ENCODE assay signal across 32 cellular contexts in genomic region chr9:123832176-123832575, GRCh38.
DNase-seq lines count a peak whose midpoint lies in the region; ATAC-seq, FAIRE-seq and TF ChIP-seq lines count a peak whose summit lies in the region.
"Had no signal": no experiment of that assay in that cellular context is flagged by ENCODE, and none has a peak within 500 bp of the region (broad histone marks: within the 10 kb centered on the region; RNA-seq: fewer than 3 reads in every experiment).

No MANE protein-coding gene starts in this region.

- ATAC-seq in A549 (no peak), GM21390 (IDR thresholded peaks at IDR 0.05; ENCODE audit: unreplicated experiment) (no peak)
- ATAC-seq: CD8-positive, alpha-beta T cell had no signal

- H3K4me1 ChIP-seq in A549: no peaks in the 10 kb centered on the region
- no peaks in the 10 kb centered on the region for H3K4me1 ChIP-seq in HEK293 (ENCODE audit: control insufficient read depth, insufficient read depth, low read length)
- no peaks in the 10 kb centered on the region for H3K4me1 ChIP-seq in small intestine (ENCODE audit: control insufficient read depth in 2 of 2, insufficient read depth in 1 of 2, low read depth in 1 of 2, low read length in 1 of 2)
- H3K4me1 ChIP-seq: BE2C, Caco-2 had no signal

- no peak for TF ChIP-seq CTCF in A549 (IDR thresholded peaks at IDR 0.05)
- TF ChIP-seq CTCF in HEK293 (tag by site-specific recombination; IDR thresholded peaks at IDR 0.05): no peak

- no peak for TF ChIP-seq POLR2A in A549 (IDR thresholded peaks at IDR 0.05; ENCODE audit: low read length)

- FAIRE-seq in A549 (lab: Jason Lieb, UNC) (peak; percentile 13), small intestine (lab: Jason Lieb, UNC) (peak; percentile 30)
- FAIRE-seq: A204.1, D721Med had no signal

- POLR2A ChIA-PET in A549 (lab: Yijun Ruan, JAX) (no interaction called here), HEK293 (lab: Yijun Ruan, JAX) (interaction anchor here (0.5 kb wide), 1 partner anchor 17 kb away, joined by 4 read pairs; no protein-coding TSS in a partner anchor)

- TF ChIP-seq EP300 in A549 (IDR thresholded peaks at IDR 0.05): no peak

- no peak overlapping the region for H3K4me2 ChIP-seq in A549
- H3K4me2 ChIP-seq: BLaER1 had no signal

- H3K9me3 ChIP-seq in A549 (peaks cover 36% of the 10 kb centered on the region), HEK293 (ENCODE audit: control insufficient read depth, insufficient read depth, low read depth, low read length) (no peaks in the 10 kb centered on the region), small intestine (ENCODE audit: control insufficient read depth, low read depth) (no peaks in the 10 kb centered on the region)
- H3K9me3 ChIP-seq: BE2C had no signal

- H3K4me3 ChIP-seq in A549: no peak overlapping the region
- H3K4me3 ChIP-seq in HEK293 (ENCODE audit: low read depth, low read length): no peak overlapping the region
- no peak overlapping the region for H3K4me3 ChIP-seq in small intestine (ENCODE audit: low read depth in 1 of 2, low read length in 2 of 2)
- H3K4me3 ChIP-seq: BLaER1 had no signal

- no peak for TF ChIP-seq RAD21 in A549 (conservative IDR thresholded peaks at IDR 0.05 in 1 of 2, IDR thresholded peaks at IDR 0.05 in 1 of 2)

- H3K27ac ChIP-seq in A549: no peak overlapping the region
- no peak overlapping the region for H3K27ac ChIP-seq in HEK293 (ENCODE audit: extremely low read depth, low read depth, low read length)
- no peak overlapping the region for H3K27ac ChIP-seq in small intestine (ENCODE audit: low read depth in 1 of 2, low read length in 1 of 2)
- H3K27ac ChIP-seq: 22Rv1; BLaER1; BLaER1 treated with 17β-estradiol and CSF1 and Interleukin-3, amounts not matched to agents 10 nM and 100 nM; C4-2B had no signal

- CTCF ChIA-PET in A549 (lab: Yijun Ruan, JAX): interaction anchor here (0.5 to 1.3 kb wide), 2 partner anchors 13 to 204 kb away, joined by 3 read pairs; no protein-coding TSS in a partner anchor
- CTCF ChIA-PET in HEK293 (lab: Yijun Ruan, JAX): interaction anchor here (0.7 kb wide), 1 partner anchor 1023 kb away, joined by 3 read pairs; no protein-coding TSS in a partner anchor

- no peak for DNase-seq in A549 (ENCODE audit: low read depth in 1 of 2, low spot score in 1 of 2)
- DNase-seq in small intestine: no peak
- no peak for DNase-seq in amygdala (lab: John Stamatoyannopoulos, UW)
- no peak for DNase-seq in germinal center (ENCODE audit: low spot score)
- DNase-seq: 8988T; ACHN; AML-193; BE2C; C1 segment of cervical spinal cord; Caco-2; Calu3; CD4-positive, alpha-beta memory T cell; CD4-positive, alpha-beta T cell; CD4-positive, CD25-positive, alpha-beta regulatory T cell; CD8-positive, alpha-beta memory T cell; CD8-positive, alpha-beta T cell; COR-L47; DMS 273 treated with DMSO at 0.1 percent for 48 hours; DMS153; DMS53; DMS79; DMS79 treated with DMSO at 0.1 percent for 48 hours; DND-41; EL had no signal

- no peaks in the 10 kb centered on the region for H3K27me3 ChIP-seq in small intestine (ENCODE audit: control insufficient read depth in 2 of 2, insufficient read depth in 2 of 2, low read length in 2 of 2)
- H3K27me3 ChIP-seq: BE2C; BLaER1; BLaER1 treated with 17β-estradiol and CSF1 and Interleukin-3, amounts not matched to agents 10 nM and 100 nM had no signal

- H3K36me3 ChIP-seq in HEK293 (ENCODE audit: control insufficient read depth in 2 of 2, insufficient read depth in 1 of 2, low read length in 2 of 2) (no peaks in the 10 kb centered on the region), small intestine (ENCODE audit: control insufficient read depth in 2 of 2, insufficient read depth in 2 of 2, low read length in 2 of 2) (no peaks in the 10 kb centered on the region)
- H3K36me3 ChIP-seq: BE2C had no signal

TF ChIP-seq in A549, 52 proteins besides CTCF, POLR2A, EP300 and RAD21 (continues in another document):
- TF ChIP-seq TP53 (CRISPR knock-in tag; IDR thresholded peaks at IDR 0.05) (no peak), KDM1A (IDR thresholded peaks at IDR 0.05; ENCODE audit: low read depth) (no peak), ESRRA (IDR thresholded peaks at IDR 0.05; ENCODE audit: borderline replicate concordance, low read length) (no peak), GATA3 (IDR thresholded peaks at IDR 0.05; ENCODE audit: borderline replicate concordance) (no peak), RFX5 (IDR thresholded peaks at IDR 0.05) (no peak), PHF8 (IDR thresholded peaks at IDR 0.05; ENCODE audit: borderline replicate concordance, low read depth) (no peak), BHLHE40 (IDR thresholded peaks at IDR 0.05; ENCODE audit: low read depth, low read length) (no peak)
- TF ChIP-seq, protein P1, sequence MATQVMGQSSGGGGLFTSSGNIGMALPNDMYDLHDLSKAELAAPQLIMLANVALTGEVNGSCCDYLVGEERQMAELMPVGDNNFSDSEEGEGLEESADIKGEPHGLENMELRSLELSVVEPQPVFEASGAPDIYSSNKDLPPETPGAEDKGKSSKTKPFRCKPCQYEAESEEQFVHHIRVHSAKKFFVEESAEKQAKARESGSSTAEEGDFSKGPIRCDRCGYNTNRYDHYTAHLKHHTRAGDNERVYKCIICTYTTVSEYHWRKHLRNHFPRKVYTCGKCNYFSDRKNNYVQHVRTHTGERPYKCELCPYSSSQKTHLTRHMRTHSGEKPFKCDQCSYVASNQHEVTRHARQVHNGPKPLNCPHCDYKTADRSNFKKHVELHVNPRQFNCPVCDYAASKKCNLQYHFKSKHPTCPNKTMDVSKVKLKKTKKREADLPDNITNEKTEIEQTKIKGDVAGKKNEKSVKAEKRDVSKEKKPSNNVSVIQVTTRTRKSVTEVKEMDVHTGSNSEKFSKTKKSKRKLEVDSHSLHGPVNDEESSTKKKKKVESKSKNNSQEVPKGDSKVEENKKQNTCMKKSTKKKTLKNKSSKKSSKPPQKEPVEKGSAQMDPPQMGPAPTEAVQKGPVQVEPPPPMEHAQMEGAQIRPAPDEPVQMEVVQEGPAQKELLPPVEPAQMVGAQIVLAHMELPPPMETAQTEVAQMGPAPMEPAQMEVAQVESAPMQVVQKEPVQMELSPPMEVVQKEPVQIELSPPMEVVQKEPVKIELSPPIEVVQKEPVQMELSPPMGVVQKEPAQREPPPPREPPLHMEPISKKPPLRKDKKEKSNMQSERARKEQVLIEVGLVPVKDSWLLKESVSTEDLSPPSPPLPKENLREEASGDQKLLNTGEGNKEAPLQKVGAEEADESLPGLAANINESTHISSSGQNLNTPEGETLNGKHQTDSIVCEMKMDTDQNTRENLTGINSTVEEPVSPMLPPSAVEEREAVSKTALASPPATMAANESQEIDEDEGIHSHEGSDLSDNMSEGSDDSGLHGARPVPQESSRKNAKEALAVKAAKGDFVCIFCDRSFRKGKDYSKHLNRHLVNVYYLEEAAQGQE (IDR thresholded peaks at IDR 0.05): no peak
- TF ChIP-seq, protein P2, sequence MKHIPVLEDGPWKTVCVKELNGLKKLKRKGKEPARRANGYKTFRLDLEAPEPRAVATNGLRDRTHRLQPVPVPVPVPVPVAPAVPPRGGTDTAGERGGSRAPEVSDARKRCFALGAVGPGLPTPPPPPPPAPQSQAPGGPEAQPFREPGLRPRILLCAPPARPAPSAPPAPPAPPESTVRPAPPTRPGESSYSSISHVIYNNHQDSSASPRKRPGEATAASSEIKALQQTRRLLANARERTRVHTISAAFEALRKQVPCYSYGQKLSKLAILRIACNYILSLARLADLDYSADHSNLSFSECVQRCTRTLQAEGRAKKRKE (CRISPR knock-in tag; IDR thresholded peaks at IDR 0.05; ENCODE audit: low read depth): no peak

TF ChIP-seq in HEK293, 187 proteins besides CTCF, POLR2A, EP300 and RAD21:
- no peak for TF ChIP-seq ZNF311 (tag by site-specific recombination; IDR thresholded peaks at IDR 0.05; ENCODE audit: borderline replicate concordance)
- no peak for TF ChIP-seq BCL11B (tag by site-specific recombination; IDR thresholded peaks at IDR 0.05; ENCODE audit: low read depth)
- TF ChIP-seq YY1 (tag by site-specific recombination; IDR thresholded peaks at IDR 0.05): no peak
- no peak for TF ChIP-seq SP3 (tag by site-specific recombination; IDR thresholded peaks at IDR 0.05)
- TF ChIP-seq ZNF18 (tag by site-specific recombination; IDR thresholded peaks at IDR 0.05): no peak
- TF ChIP-seq ZNF157 (tag by site-specific recombination; IDR thresholded peaks at IDR 0.05): no peak
- TF ChIP-seq ZNF184 (tag by site-specific recombination; IDR thresholded peaks at IDR 0.05): peak; percentile 97
